ENCODE assay signal across 12 cellular contexts in the genomic region with DNA sequence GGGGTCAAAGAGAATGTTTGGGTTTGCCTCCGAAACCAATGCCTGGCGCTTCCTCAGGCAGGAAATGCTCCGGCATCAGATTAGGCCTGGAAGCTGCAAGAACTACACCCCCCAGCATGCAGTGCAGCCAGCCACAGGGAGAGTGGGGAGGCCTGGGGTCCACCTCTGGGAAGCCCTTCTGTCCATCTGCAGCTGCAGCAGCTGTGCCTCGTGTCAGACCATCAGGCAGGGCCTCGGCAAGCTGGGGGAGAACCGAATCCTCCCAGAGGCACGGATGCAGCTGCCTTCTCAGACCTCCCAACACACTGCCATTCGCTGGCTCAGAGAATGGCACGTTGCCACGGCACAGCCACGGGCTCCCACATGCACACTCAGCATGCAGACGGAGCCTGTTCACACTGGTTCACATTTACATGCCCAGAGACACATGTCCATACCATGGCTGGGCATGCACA. TPM values are rescaled to one million over a fixed set of nuclear protein-coding genes. Genes with fewer than 3 reads are reported as not detected.
DNase-seq lines count a peak whose midpoint lies in the region; ATAC-seq and TF ChIP-seq lines count a peak whose summit lies in the region.
"Had no signal": no experiment of that assay in that cellular context is flagged by ENCODE, and none has a peak within 500 bp of the region (broad histone marks: within the 10 kb centered on the region; RNA-seq: fewer than 3 reads in every experiment).

No MANE protein-coding gene starts in this region.

- H3K27me3 ChIP-seq in foreskin keratinocyte (no peaks in the 10 kb centered on the region), osteoblast (ENCODE audit: insufficient read depth, low read length) (no peaks in the 10 kb centered on the region)

- H3K36me3 ChIP-seq in osteoblast (ENCODE audit: insufficient read depth, low read length): no peaks in the 10 kb centered on the region

- peaks cover 6% of the 10 kb centered on the region for H3K4me1 ChIP-seq in foreskin keratinocyte
- peaks cover 14% of the 10 kb centered on the region for H3K4me1 ChIP-seq in osteoblast (ENCODE audit: insufficient read depth, low read length)

- H3K27ac Mint-ChIP-seq in WTC11: peak overlapping the region; percentile 44; the same call in 1 of the 2 replicates
- H3K27ac Mint-ChIP-seq: activated naive CD8-positive, alpha-beta T cell treated with anti-CD3 and anti-CD28 coated beads, Interleukin-2, amount 10 ng/mL, durations not matched to agents 7 days and 5 days; progenitor cell of endocrine pancreas had no signal

- POLR2A ChIA-PET in WTC11 (lab: Charles Lee): no interaction called here

- no peak for TF ChIP-seq POLR2A in erythroblast (IDR thresholded peaks at IDR 0.05; ENCODE audit: low read length)

- no peak overlapping the region for H3K27ac ChIP-seq in foreskin keratinocyte
- no peak overlapping the region for H3K27ac ChIP-seq in osteoblast (ENCODE audit: low read depth, low read length)

- DNase-seq in DMS79 treated with DMSO at 0.1 percent for 48 hours (lab: John Stamatoyannopoulos, UW): peak; percentile 76
- DNase-seq in WTC11 (ENCODE audit: low spot score): no peak
- DNase-seq in foreskin keratinocyte: peak in 1 of 2 donors; percentile 60
- DNase-seq in osteoblast (ENCODE audit: insufficient read length, low spot score, missing footprints): peak; percentile 90
- no peak for DNase-seq in cerebellar nuclear complex (lab: John Stamatoyannopoulos, UW)
- no peak for DNase-seq in erythroblast (lab: John Stamatoyannopoulos, UW)
- no peak for DNase-seq in stimulated activated CD4-positive, alpha-beta T cell treated with anti-CD3 and anti-CD28 coated beads, Interleukin-2, amount 100 ng/mL, for 48 hours
- DNase-seq in COLO829 (ENCODE audit: low spot score): no peak
- DNase-seq: activated CD4-positive, alpha-beta T cell treated with anti-CD3 and anti-CD28 coated beads, Interleukin-2, amount 50 U/mL, for 1 hour; activated naive CD8-positive, alpha-beta T cell treated with anti-CD3 and anti-CD28 coated beads, Interleukin-2, amount 10 ng/mL, durations not matched to agents 7 days and 5 days; SIG-M5 had no signal

- H3K36me3 Mint-ChIP-seq in WTC11: peaks cover 43% of the 10 kb centered on the region
- H3K36me3 Mint-ChIP-seq: activated naive CD8-positive, alpha-beta T cell treated with anti-CD3 and anti-CD28 coated beads, Interleukin-2, amount 10 ng/mL, durations not matched to agents 7 days and 5 days had no signal

- no peak overlapping the region for H3K4me2 ChIP-seq in osteoblast (ENCODE audit: insufficient read depth, low read length)

- no peak overlapping the region for H3K4me3 Mint-ChIP-seq in WTC11
- H3K4me3 Mint-ChIP-seq: activated naive CD8-positive, alpha-beta T cell treated with anti-CD3 and anti-CD28 coated beads, Interleukin-2, amount 10 ng/mL, durations not matched to agents 7 days and 5 days had no signal

- H4K20me1 ChIP-seq in osteoblast (ENCODE audit: insufficient read depth, low read length): no peaks in the 10 kb centered on the region

- no peaks in the 10 kb centered on the region for H3K79me2 ChIP-seq in osteoblast (ENCODE audit: insufficient read depth, low read length)

- H3K4me3 ChIP-seq in osteoblast (ENCODE audit: insufficient read depth, low read length): no peak overlapping the region

- no peak for TF ChIP-seq CTCF in WTC11 (IDR thresholded peaks at IDR 0.05)
- no peak for TF ChIP-seq CTCF in foreskin keratinocyte (conservative IDR thresholded peaks at IDR 0.05)
- TF ChIP-seq CTCF in osteoblast (IDR thresholded peaks at IDR 0.05; ENCODE audit: extremely low read depth, low read depth, low read length): no peak

- no peaks in the 10 kb centered on the region for H3K9me3 Mint-ChIP-seq in WTC11
- H3K9me3 Mint-ChIP-seq: activated naive CD8-positive, alpha-beta T cell treated with anti-CD3 and anti-CD28 coated beads, Interleukin-2, amount 10 ng/mL, durations not matched to agents 7 days and 5 days had no signal

- H3K4me1 Mint-ChIP-seq in WTC11: peaks cover 12% of the 10 kb centered on the region

- peak overlapping the region; percentile 28 for H2AFZ ChIP-seq in osteoblast (ENCODE audit: low read length)

- H3K9me3 ChIP-seq in osteoblast (ENCODE audit: low read depth, low read length): no peaks in the 10 kb centered on the region

- 0 out of 2 replicates have a peak, but pooled peaks have one; percentile 20 for ATAC-seq in WTC11
- peak; percentile 18 for ATAC-seq in foreskin keratinocyte

- CTCF ChIA-PET in WTC11 (lab: Charles Lee): interaction anchor here (0.8 to 1.8 kb wide), 4 partner anchors 35 to 99 kb away, joined by 3 to 7 read pairs (median 4); a partner anchor contains a TSS

- H3K27me3 Mint-ChIP-seq in WTC11 (ENCODE audit: low read depth): no peaks in the 10 kb centered on the region
- H3K27me3 Mint-ChIP-seq: progenitor cell of endocrine pancreas had no signal

TF ChIP-seq in WTC11, 78 proteins besides CTCF, POLR2A, EP300 and RAD21:
- TF ChIP-seq, protein P1, sequence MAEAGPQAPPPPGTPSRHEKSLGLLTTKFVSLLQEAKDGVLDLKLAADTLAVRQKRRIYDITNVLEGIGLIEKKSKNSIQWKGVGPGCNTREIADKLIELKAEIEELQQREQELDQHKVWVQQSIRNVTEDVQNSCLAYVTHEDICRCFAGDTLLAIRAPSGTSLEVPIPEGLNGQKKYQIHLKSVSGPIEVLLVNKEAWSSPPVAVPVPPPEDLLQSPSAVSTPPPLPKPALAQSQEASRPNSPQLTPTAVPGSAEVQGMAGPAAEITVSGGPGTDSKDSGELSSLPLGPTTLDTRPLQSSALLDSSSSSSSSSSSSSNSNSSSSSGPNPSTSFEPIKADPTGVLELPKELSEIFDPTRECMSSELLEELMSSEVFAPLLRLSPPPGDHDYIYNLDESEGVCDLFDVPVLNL (CRISPR knock-in tag; IDR thresholded peaks at IDR 0.05; ENCODE audit: borderline replicate concordance, low read depth): no peak
- TF ChIP-seq ESRRA (CRISPR knock-in tag; IDR thresholded peaks at IDR 0.05; ENCODE audit: borderline replicate concordance) (no peak), ZNF263 (CRISPR knock-in tag; IDR thresholded peaks at IDR 0.05; ENCODE audit: low read depth) (no peak)

RNA-seq across cellular contexts. Expression of a gene that starts 57.4 kb away (rescaled TPM):
- total RNA-seq in WTC11 (2021) (68.4 to 86.2 TPM (median 69.5 TPM) in 3 replicates), foreskin keratinocyte (45.0 and 49.6 TPM in 2 replicates), osteoblast (4.1 and 5.8 TPM in 2 replicates)
- 28.6 and 33.1 TPM in 2 replicates for polyA plus RNA-seq in foreskin keratinocyte

Comparison
In these comparisons a context has a peak if more than half of its experiments do, and no peak if none do; other contexts are left out.
1. DNase-seq: peak in DMS79 treated with DMSO at 0.1 percent for 48 hours (single experiment) and osteoblast (single experiment); none in WTC11 (single experiment), cerebellar nuclear complex (0 of 2), erythroblast (0 of 2), stimulated activated CD4-positive, alpha-beta T cell treated with anti-CD3 and anti-CD28 coated beads, Interleukin-2, amount 100 ng/mL, for 48 hours (0 of 2) and COLO829 (single experiment).